ENCODE assay signal across 1 cellular context in genomic region chr20:10671221-10671849, GRCh38.
TF ChIP-seq lines count a peak whose summit lies in the region.

No MANE protein-coding gene starts in this region.

TF ChIP-seq in IMR-90, 13 proteins besides CTCF, POLR2A, EP300 and RAD21 (continued from another document):
- TF ChIP-seq MXI1 (IDR thresholded peaks at IDR 0.05; ENCODE audit: borderline replicate concordance, low read depth, low read length) (peak; percentile 96), CHD1 (IDR thresholded peaks at IDR 0.05; ENCODE audit: low read depth, low read length) (0 out of 2 replicates have a peak, but pooled peaks have one; percentile 12)
